In the genomic region with DNA sequence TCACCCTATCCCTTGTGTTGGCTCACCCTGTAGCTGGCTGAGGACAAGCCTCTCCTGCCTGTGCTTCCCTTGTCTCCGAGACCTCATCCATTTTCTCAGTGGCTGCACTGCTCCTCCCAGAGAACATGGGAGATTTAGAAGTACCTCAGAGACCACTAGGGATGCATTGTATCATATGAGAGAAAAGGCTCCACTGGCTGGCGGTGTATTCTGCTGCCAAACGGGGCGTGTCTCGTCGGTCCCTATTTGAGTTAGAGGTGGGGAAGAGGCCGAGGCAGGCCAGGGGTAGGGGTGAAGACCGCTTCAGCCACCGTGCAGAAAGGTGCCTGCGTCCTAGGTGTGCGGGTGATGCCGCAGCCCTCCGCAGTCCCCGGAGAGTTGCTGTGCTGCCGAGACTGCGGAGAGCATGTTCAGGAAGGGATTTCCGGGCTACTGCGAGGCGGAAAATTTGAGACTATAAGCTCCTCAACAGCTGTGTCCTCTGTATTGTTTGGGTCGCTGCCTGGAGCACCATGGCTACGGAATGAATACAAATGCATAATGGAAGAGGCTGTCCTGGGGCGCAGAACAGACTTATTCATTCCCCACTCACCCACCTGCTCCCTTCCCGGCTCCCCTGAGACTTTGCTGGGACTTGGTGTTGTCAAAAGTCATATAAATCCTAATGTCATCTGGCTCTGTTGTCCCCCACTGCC, we compare ENCODE assay signal across 10 cellular contexts. TPM values are rescaled to one million over a fixed set of nuclear protein-coding genes. Genes with fewer than 3 reads are reported as not detected.
DNase-seq lines count a peak whose midpoint lies in the region; ATAC-seq, FAIRE-seq and TF ChIP-seq lines count a peak whose summit lies in the region.
"Had no signal": no experiment of that assay in that cellular context is flagged by ENCODE, and none has a peak within 500 bp of the region (broad histone marks: within the 10 kb centered on the region; RNA-seq: fewer than 3 reads in every experiment).

No MANE protein-coding gene starts in this region.

- ATAC-seq in pancreas, result peak; percentile 19 to 79 (median 56)
- no peak for ATAC-seq in SK-N-SH treated with all-trans-retinoic acid at 6 μM for 48 hours
- ATAC-seq in GM19324 (IDR thresholded peaks at IDR 0.05; ENCODE audit: low FRiP score, unreplicated experiment), result no peak

- H3K27me3 ChIP-seq in pancreas, result no peaks in the 10 kb centered on the region

- peak overlapping the region in 3 of 4 donors; percentile 9 to 70 (median 19) for H3K27ac ChIP-seq in pancreas

- no peaks in the 10 kb centered on the region for H3K36me3 ChIP-seq in pancreas

- FAIRE-seq in pancreas (lab: Jason Lieb, UNC), result no peak

- peaks cover 10 to 27% (median 15%) of the 10 kb centered on the region in 3 donors for H3K4me1 ChIP-seq in pancreas

- peak; percentile 89 for DNase-seq in DMS153 (lab: John Stamatoyannopoulos, UW)
- peak; percentile 64 for DNase-seq in NCI-H524 treated with DMSO at 0.1 percent for 48 hours (lab: John Stamatoyannopoulos, UW)
- DNase-seq in foreskin melanocyte, result peak; percentile 28
- peak in 4 of 6 donors; percentile 48 to 79 (median 64) for DNase-seq in pancreas
- no peak for DNase-seq in NCI-H2029 treated with DMSO at 0.1 percent for 48 hours (lab: John Stamatoyannopoulos, UW)
- DNase-seq in NCI-H1417 treated with DMSO at 0.1 percent for 48 hours (lab: John Stamatoyannopoulos, UW), result no peak
- DNase-seq: CD4-positive, alpha-beta memory T cell; SW 1271 had no signal

- intact Hi-C loops in pancreas (cut with DNase I), result no loop called here

- no peaks in the 10 kb centered on the region for H3K9me3 ChIP-seq in pancreas

- peak overlapping the region in 1 of 4 donors; percentile 25 for H3K4me3 ChIP-seq in pancreas

- TF ChIP-seq CTCF in pancreas (IDR thresholded peaks at IDR 0.05), result no peak

- 62 to 69% methylated on average over 23 of the region's 23 CpGs for WGBS in pancreas, 2 donors

TF ChIP-seq in SK-N-SH treated with all-trans-retinoic acid at 6 μM for 48 hours, 23 proteins besides CTCF, POLR2A, EP300 and RAD21:
- TF ChIP-seq, protein P1, sequence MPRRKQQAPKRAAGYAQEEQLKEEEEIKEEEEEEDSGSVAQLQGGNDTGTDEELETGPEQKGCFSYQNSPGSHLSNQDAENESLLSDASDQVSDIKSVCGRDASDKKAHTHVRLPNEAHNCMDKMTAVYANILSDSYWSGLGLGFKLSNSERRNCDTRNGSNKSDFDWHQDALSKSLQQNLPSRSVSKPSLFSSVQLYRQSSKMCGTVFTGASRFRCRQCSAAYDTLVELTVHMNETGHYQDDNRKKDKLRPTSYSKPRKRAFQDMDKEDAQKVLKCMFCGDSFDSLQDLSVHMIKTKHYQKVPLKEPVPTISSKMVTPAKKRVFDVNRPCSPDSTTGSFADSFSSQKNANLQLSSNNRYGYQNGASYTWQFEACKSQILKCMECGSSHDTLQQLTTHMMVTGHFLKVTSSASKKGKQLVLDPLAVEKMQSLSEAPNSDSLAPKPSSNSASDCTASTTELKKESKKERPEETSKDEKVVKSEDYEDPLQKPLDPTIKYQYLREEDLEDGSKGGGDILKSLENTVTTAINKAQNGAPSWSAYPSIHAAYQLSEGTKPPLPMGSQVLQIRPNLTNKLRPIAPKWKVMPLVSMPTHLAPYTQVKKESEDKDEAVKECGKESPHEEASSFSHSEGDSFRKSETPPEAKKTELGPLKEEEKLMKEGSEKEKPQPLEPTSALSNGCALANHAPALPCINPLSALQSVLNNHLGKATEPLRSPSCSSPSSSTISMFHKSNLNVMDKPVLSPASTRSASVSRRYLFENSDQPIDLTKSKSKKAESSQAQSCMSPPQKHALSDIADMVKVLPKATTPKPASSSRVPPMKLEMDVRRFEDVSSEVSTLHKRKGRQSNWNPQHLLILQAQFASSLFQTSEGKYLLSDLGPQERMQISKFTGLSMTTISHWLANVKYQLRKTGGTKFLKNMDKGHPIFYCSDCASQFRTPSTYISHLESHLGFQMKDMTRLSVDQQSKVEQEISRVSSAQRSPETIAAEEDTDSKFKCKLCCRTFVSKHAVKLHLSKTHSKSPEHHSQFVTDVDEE (CRISPR knock-in tag; IDR thresholded peaks at IDR 0.05), result no peak
- TF ChIP-seq ZNF8 (CRISPR knock-in tag; IDR thresholded peaks at IDR 0.05) (no peak), ARNTL (CRISPR knock-in tag; IDR thresholded peaks at IDR 0.05; ENCODE audit: borderline replicate concordance, low read depth) (no peak), ISL1 (CRISPR knock-in tag; IDR thresholded peaks at IDR 0.05) (no peak), SNAI2 (CRISPR knock-in tag; IDR thresholded peaks at IDR 0.05) (no peak), RARB (CRISPR knock-in tag; IDR thresholded peaks at IDR 0.05) (no peak), ZC3H10 (CRISPR knock-in tag; IDR thresholded peaks at IDR 0.05) (no peak), PPARA (CRISPR knock-in tag; IDR thresholded peaks at IDR 0.05; ENCODE audit: borderline replicate concordance) (no peak), OSR1 (CRISPR knock-in tag; IDR thresholded peaks at IDR 0.05) (no peak), BACH2 (CRISPR knock-in tag; IDR thresholded peaks at IDR 0.05; ENCODE audit: borderline replicate concordance) (no peak), CSDC2 (CRISPR knock-in tag; IDR thresholded peaks at IDR 0.05) (no peak), TCF4 (CRISPR knock-in tag; IDR thresholded peaks at IDR 0.05; ENCODE audit: borderline replicate concordance) (no peak), ESRRG (CRISPR knock-in tag; IDR thresholded peaks at IDR 0.05) (no peak), ZFP30 (CRISPR knock-in tag; IDR thresholded peaks at IDR 0.05) (no peak)
- TF ChIP-seq, protein P2, sequence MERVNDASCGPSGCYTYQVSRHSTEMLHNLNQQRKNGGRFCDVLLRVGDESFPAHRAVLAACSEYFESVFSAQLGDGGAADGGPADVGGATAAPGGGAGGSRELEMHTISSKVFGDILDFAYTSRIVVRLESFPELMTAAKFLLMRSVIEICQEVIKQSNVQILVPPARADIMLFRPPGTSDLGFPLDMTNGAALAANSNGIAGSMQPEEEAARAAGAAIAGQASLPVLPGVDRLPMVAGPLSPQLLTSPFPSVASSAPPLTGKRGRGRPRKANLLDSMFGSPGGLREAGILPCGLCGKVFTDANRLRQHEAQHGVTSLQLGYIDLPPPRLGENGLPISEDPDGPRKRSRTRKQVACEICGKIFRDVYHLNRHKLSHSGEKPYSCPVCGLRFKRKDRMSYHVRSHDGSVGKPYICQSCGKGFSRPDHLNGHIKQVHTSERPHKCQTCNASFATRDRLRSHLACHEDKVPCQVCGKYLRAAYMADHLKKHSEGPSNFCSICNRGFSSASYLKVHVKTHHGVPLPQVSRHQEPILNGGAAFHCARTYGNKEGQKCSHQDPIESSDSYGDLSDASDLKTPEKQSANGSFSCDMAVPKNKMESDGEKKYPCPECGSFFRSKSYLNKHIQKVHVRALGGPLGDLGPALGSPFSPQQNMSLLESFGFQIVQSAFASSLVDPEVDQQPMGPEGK (CRISPR knock-in tag; IDR thresholded peaks at IDR 0.05; ENCODE audit: borderline replicate concordance), result no peak
- TF ChIP-seq, protein P3, sequence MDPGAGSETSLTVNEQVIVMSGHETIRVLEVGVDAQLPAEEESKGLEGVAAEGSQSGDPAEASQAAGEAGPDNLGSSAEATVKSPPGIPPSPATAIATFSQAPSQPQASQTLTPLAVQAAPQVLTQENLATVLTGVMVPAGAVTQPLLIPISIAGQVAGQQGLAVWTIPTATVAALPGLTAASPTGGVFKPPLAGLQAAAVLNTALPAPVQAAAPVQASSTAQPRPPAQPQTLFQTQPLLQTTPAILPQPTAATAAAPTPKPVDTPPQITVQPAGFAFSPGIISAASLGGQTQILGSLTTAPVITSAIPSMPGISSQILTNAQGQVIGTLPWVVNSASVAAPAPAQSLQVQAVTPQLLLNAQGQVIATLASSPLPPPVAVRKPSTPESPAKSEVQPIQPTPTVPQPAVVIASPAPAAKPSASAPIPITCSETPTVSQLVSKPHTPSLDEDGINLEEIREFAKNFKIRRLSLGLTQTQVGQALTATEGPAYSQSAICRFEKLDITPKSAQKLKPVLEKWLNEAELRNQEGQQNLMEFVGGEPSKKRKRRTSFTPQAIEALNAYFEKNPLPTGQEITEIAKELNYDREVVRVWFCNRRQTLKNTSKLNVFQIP (CRISPR knock-in tag; IDR thresholded peaks at IDR 0.05; ENCODE audit: borderline replicate concordance, low read depth), result no peak
- TF ChIP-seq, protein P4, sequence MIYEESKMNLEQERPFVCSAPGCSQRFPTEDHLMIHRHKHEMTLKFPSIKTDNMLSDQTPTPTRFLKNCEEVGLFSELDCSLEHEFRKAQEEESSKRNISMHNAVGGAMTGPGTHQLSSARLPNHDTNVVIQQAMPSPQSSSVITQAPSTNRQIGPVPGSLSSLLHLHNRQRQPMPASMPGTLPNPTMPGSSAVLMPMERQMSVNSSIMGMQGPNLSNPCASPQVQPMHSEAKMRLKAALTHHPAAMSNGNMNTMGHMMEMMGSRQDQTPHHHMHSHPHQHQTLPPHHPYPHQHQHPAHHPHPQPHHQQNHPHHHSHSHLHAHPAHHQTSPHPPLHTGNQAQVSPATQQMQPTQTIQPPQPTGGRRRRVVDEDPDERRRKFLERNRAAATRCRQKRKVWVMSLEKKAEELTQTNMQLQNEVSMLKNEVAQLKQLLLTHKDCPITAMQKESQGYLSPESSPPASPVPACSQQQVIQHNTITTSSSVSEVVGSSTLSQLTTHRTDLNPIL (CRISPR knock-in tag; IDR thresholded peaks at IDR 0.05; ENCODE audit: low read depth), result no peak

RNA-seq across cellular contexts. Expression of a gene that starts 43.9 kb away (rescaled TPM):
- total RNA-seq in pancreas, result 10 to 100 TPM in 5 of 6 donors, 1 to 10 TPM in 1; 9.2 to 20.2 (median 12.1) TPM
- 1 to 10 TPM; 2.6 to 7.6 TPM for polyA plus RNA-seq in pancreas
- total RNA-seq: CD4-positive, alpha-beta memory T cell had no signal
- polyA plus RNA-seq: CD4-positive, alpha-beta memory T cell had no signal

Comparison
In these comparisons a context has a peak if more than half of its experiments do, and no peak if none do; other contexts are left out.
1. DNase-seq: peak in DMS153 (single experiment), NCI-H524 treated with DMSO at 0.1 percent for 48 hours (single experiment), foreskin melanocyte (single experiment) and pancreas (4 of 6); none in NCI-H2029 treated with DMSO at 0.1 percent for 48 hours (single experiment) and NCI-H1417 treated with DMSO at 0.1 percent for 48 hours (single experiment).
2. ATAC-seq: peak in pancreas (4 of 4); none in SK-N-SH treated with all-trans-retinoic acid at 6 μM for 48 hours (single experiment) and GM19324 (single experiment).